8 cellular contexts compared by ENCODE assay signal in the genomic region with DNA sequence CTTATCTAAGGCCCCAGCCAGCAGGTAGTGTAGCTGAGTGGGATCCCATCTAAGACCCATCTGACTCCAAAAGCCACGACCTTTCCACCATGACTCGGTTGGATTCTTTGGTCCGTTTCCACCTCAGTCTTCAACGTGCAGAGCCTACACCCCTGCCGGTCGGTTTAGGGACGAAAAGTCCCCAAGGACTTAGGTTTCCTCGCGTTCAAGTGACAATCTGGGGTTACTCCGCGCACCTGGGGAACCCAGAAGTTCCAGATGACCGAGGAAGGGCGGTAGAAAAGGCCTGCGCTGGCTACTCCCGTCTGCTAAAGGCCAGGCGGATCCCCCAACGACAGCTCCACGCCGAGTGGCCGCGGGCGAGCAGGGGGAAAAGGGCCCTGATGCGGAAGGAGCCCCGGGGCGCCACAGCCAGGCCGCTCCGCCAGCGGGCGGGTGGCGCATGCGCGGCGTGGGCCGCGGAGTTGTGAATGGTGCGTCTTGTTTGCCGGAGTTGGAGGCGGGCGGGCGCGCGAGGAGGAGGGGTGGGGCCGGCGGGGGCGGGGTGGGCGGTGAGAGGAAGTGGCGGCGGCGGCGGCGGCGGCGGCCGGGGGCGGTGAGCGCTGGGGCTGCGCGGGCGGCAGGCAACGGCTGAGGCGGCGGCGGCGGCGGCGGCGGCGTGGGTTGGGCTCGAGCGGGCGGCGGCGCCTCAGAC. TPM values are rescaled to one million over a fixed set of nuclear protein-coding genes. Genes with fewer than 3 reads are reported as not detected.
DNase-seq lines count a peak whose midpoint lies in the region; ATAC-seq, FAIRE-seq and TF ChIP-seq lines count a peak whose summit lies in the region.

Gene CBFB (plus strand): TSS at position 595 of the 694 bp plus-strand sequence. CDS start 259 bp downstream, outside the sequence.

- peaks cover 0 to 18% of the 10 kb centered on the region in 2 donors for H3K36me3 ChIP-seq in psoas muscle (ENCODE audit: insufficient read depth in 1 of 2, low read depth in 1 of 2)
- H3K36me3 ChIP-seq in urinary bladder (ENCODE audit: insufficient read depth): no peaks in the 10 kb centered on the region

- peak; percentile 93 for TF ChIP-seq POLR2A in GM12892 (IDR thresholded peaks at IDR 0.05; ENCODE audit: low read depth, low read length)

- 0 to 1% (median 1%) methylated on average over 34 to 72 of the region's 73 CpGs for WGBS in psoas muscle, 3 donors
- WGBS in urinary bladder: under 1% methylated on average over 69 of the region's 73 CpGs

- DNase-seq in GM12892 (ENCODE audit: insufficient read length): peak; percentile 98
- peak; percentile 83 for DNase-seq in NCI-H146 (lab: John Stamatoyannopoulos, UW)
- peak; percentile 90 to 95 (median 93) for DNase-seq in T-helper 17 cell
- DNase-seq in amygdala (lab: John Stamatoyannopoulos, UW): peak; percentile 38 to 93 (median 82)
- peak; percentile 96 for DNase-seq in left ventricle myocardium superior
- peak; percentile 96 to 97 for DNase-seq in psoas muscle

- no peaks in the 10 kb centered on the region for H3K27me3 ChIP-seq in psoas muscle (ENCODE audit: insufficient read depth in 3 of 3, low read length in 2 of 3)

- H3K4me1 ChIP-seq in psoas muscle (peaks cover 20% of the 10 kb centered on the region), urinary bladder (ENCODE audit: insufficient read depth) (no peaks in the 10 kb centered on the region)

- H3K27ac ChIP-seq in psoas muscle (peak within 1 kb of the TSS; percentile 98), urinary bladder (ENCODE audit: low read depth) (peak within 1 kb of the TSS; percentile 98)

- H3K4me3 ChIP-seq in psoas muscle: peak within 1 kb of the TSS; percentile 99
- peak within 1 kb of the TSS; percentile 98 for H3K4me3 ChIP-seq in urinary bladder (ENCODE audit: low read depth, low read length)

- H3K9me3 ChIP-seq in T-helper 17 cell (ENCODE audit: control insufficient read depth, low read length, poor library complexity, severe bottlenecking) (no peaks in the 10 kb centered on the region), psoas muscle (no peaks in the 10 kb centered on the region)

- intact Hi-C loops in left ventricle myocardium superior (cut with micrococcal nuclease): no loop called here
- intact Hi-C loops in psoas muscle (cut with DNase I): no loop called here

- H3K4me3 Mint-ChIP-seq in T-helper 17 cell: peak within 1 kb of the TSS; percentile 89

- peaks cover 17% of the 10 kb centered on the region for H3K4me1 Mint-ChIP-seq in T-helper 17 cell

- no peaks in the 10 kb centered on the region for H3K27me3 Mint-ChIP-seq in T-helper 17 cell

- FAIRE-seq in GM12892 (lab: Jason Lieb, UNC): peak; percentile 85

- no peak for TF ChIP-seq CTCF in psoas muscle (IDR thresholded peaks at IDR 0.05)

- H3K36me3 Mint-ChIP-seq in T-helper 17 cell (ENCODE audit: low read depth): no peaks in the 10 kb centered on the region

- peak within 1 kb of the TSS; percentile 90 for H3K27ac Mint-ChIP-seq in T-helper 17 cell

- ATAC-seq in HG02798 (IDR thresholded peaks at IDR 0.05; ENCODE audit: poor library complexity, unreplicated experiment) (peak; percentile 84), T-helper 17 cell (peak; percentile 88), left ventricle myocardium superior (peak; percentile 94), psoas muscle (peak; percentile 89 to 93 (median 92))

RNA-seq across cellular contexts. Expression of gene CBFB, which starts in this region (rescaled TPM):
- 41.0 TPM for polyA plus RNA-seq in GM12892 (2012; ENCODE audit: missing spikeins)
- total RNA-seq in T-helper 17 cell (10 to 100 TPM; 78.5 to 85.4 TPM), left ventricle myocardium superior (24.2 TPM), psoas muscle (10 to 100 TPM; 32.2 to 66.1 (median 56.7) TPM), urinary bladder (62.5 TPM)
- polyA plus RNA-seq in psoas muscle (10 to 100 TPM; 24.3 to 56.3 (median 51.4) TPM), urinary bladder (19.3 TPM)

Comparison
In these comparisons a context has a peak if more than half of its experiments do, and no peak if none do; other contexts are left out.
1. Peak in every context shown above with its lines: DNase-seq, ATAC-seq, H3K4me3 ChIP-seq and H3K27ac ChIP-seq.